In genomic region chr1:232249834-232250233, GRCh38 we compare ENCODE assay signal across 17 cellular contexts.
DNase-seq lines count a peak whose midpoint lies in the region; TF ChIP-seq lines count a peak whose summit lies in the region.
"Had no signal": no experiment of that assay in that cellular context is flagged by ENCODE, and none has a peak within 500 bp of the region (broad histone marks: within the 10 kb centered on the region; RNA-seq: fewer than 3 reads in every experiment).

No MANE protein-coding gene starts in this region.

- H3K27ac ChIP-seq in VCaP (peak overlapping the region; percentile 79; the same call in 1 of the 2 replicates), esophagus muscularis mucosa (replicated peaks in 1 of 4) (no peak overlapping the region), mesenchymal stem cell (ENCODE audit: low read length, poor library complexity, severe bottlenecking) (no peak overlapping the region), neuronal stem cell (replicated peaks; ENCODE audit: low read length) (no peak overlapping the region)

- H3K23ac ChIP-seq in mesenchymal stem cell (ENCODE audit: low read length in 2 of 2) (no peak overlapping the region), neuronal stem cell (ENCODE audit: low read depth, low read length, poor library complexity) (no peak overlapping the region)

- peak overlapping the region; percentile 31 for H4K8ac ChIP-seq in mesenchymal stem cell (ENCODE audit: low read length)
- H4K8ac ChIP-seq in neuronal stem cell (ENCODE audit: low read depth, low read length): no peak overlapping the region

- no peak overlapping the region for H3K9ac ChIP-seq in mesenchymal stem cell (ENCODE audit: low read length)
- no peak overlapping the region for H3K9ac ChIP-seq in neuronal stem cell (ENCODE audit: low read depth, low read length, poor library complexity)

- H2BK15ac ChIP-seq in mesenchymal stem cell (ENCODE audit: low read depth, poor library complexity, severe bottlenecking) (no peak overlapping the region), neuronal stem cell (ENCODE audit: low read length) (no peak overlapping the region)

- no peak overlapping the region for H2AFZ ChIP-seq in mesenchymal stem cell (ENCODE audit: low read depth, low read length)
- peak overlapping the region; percentile 67 for H2AFZ ChIP-seq in neuronal stem cell (ENCODE audit: low read length)

- H4K91ac ChIP-seq in mesenchymal stem cell (ENCODE audit: low read length) (no peak overlapping the region), neuronal stem cell (ENCODE audit: low read depth, low read length, poor library complexity) (no peak overlapping the region)

- H3K9me3 ChIP-seq in esophagus muscularis mucosa (no peaks in the 10 kb centered on the region), mesenchymal stem cell (ENCODE audit: control insufficient read depth, low read length) (no peaks in the 10 kb centered on the region), neuronal stem cell (replicated peaks in 1 of 2; ENCODE audit: control insufficient read depth in 2 of 2, insufficient read depth in 1 of 2, low read depth in 1 of 2, low read length in 2 of 2) (no peaks in the 10 kb centered on the region)

- 90% methylated on average over 9 of the region's 9 CpGs for WGBS in esophagus muscularis mucosa
- 67% methylated on average over 9 of the region's 9 CpGs for WGBS in mesenchymal stem cell
- WGBS in neuronal stem cell (ENCODE audit: extremely low coverage in 2 of 2, insufficient read length in 2 of 2, insufficient replicate concordance in 1 of 2), 2 donors: no CpG with 5 or more reads among the region's 9 CpGs

- DNase-seq in esophagus muscularis mucosa (ENCODE audit: extremely low spot score) (peak; percentile 82), mesenchymal stem cell (no peak), neuronal stem cell (ENCODE audit: low spot score) (no peak), SHP77 (lab: John Stamatoyannopoulos, UW) (no peak), NCI-H1930 (lab: John Stamatoyannopoulos, UW) (no peak), HUDEP-2 (lab: John Stamatoyannopoulos, UW; ENCODE audit: unreplicated experiment in 76 of 76) (no peak)
- DNase-seq: CD4-positive, CD25-positive, alpha-beta regulatory T cell; DND-41; GOT3; MM.1S; NCI-H1048; NCI-H1436; NCI-H2029; NCI-H226; NCI-H510A treated with DMSO at 0.1 percent for 48 hours; NCI-H748 treated with DMSO at 0.1 percent for 48 hours had no signal

- TF ChIP-seq CTCF in VCaP (conservative IDR thresholded peaks at IDR 0.05) (no peak), esophagus muscularis mucosa (IDR thresholded peaks at IDR 0.05) (no peak)

- H3K4me1 ChIP-seq in esophagus muscularis mucosa: peaks cover 0 to 8% (median 6%) of the 10 kb centered on the region in 4 donors
- no peaks in the 10 kb centered on the region for H3K4me1 ChIP-seq in mesenchymal stem cell (ENCODE audit: control insufficient read depth, insufficient read depth, low read depth, low read length)
- peaks cover 0 to 3% of the 10 kb centered on the region in 2 donors for H3K4me1 ChIP-seq in neuronal stem cell (ENCODE audit: control insufficient read depth in 2 of 2, insufficient read depth in 1 of 2, low read depth in 1 of 2, low read length in 2 of 2)

- H3K14ac ChIP-seq in mesenchymal stem cell (ENCODE audit: low read length in 2 of 2) (no peak overlapping the region), neuronal stem cell (ENCODE audit: low read length) (no peak overlapping the region)

- H2BK5ac ChIP-seq in mesenchymal stem cell (ENCODE audit: low read depth, low read length, poor library complexity, severe bottlenecking) (no peak overlapping the region), neuronal stem cell (ENCODE audit: low read length) (no peak overlapping the region)

- intact Hi-C loops in esophagus muscularis mucosa (cut with DNase I): no loop called here

- H3K4ac ChIP-seq in mesenchymal stem cell (ENCODE audit: low read depth in 1 of 2, low read length in 2 of 2) (no peak overlapping the region), neuronal stem cell (ENCODE audit: low read length) (no peak overlapping the region)

- H3K79me1 ChIP-seq in mesenchymal stem cell (replicated peaks; ENCODE audit: low read length, poor library complexity, severe bottlenecking) (no peaks in the 10 kb centered on the region), neuronal stem cell (ENCODE audit: low read depth, low read length) (no peaks in the 10 kb centered on the region)

- no peaks in the 10 kb centered on the region for H3K36me3 ChIP-seq in esophagus muscularis mucosa
- H3K36me3 ChIP-seq in mesenchymal stem cell (ENCODE audit: control insufficient read depth in 1 of 2, insufficient read depth in 2 of 2, low read depth in 1 of 2, low read length in 2 of 2): no peaks in the 10 kb centered on the region
- no peaks in the 10 kb centered on the region for H3K36me3 ChIP-seq in neuronal stem cell (replicated peaks in 1 of 2; ENCODE audit: control insufficient read depth in 2 of 2, insufficient read depth in 2 of 2, low read length in 2 of 2)

- no peak for TF ChIP-seq EP300 in esophagus muscularis mucosa (IDR thresholded peaks at IDR 0.05)

- no peak overlapping the region for H3K4me3 ChIP-seq in esophagus muscularis mucosa
- H3K4me3 ChIP-seq in mesenchymal stem cell (ENCODE audit: insufficient read depth in 1 of 2, low read depth in 1 of 2, low read length in 2 of 2): no peak overlapping the region
- no peak overlapping the region for H3K4me3 ChIP-seq in neuronal stem cell (ENCODE audit: low read length in 2 of 2)

- no peak for TF ChIP-seq POLR2A in esophagus muscularis mucosa (IDR thresholded peaks at IDR 0.05; ENCODE audit: low read depth)

- H3K27me3 ChIP-seq in esophagus muscularis mucosa (no peaks in the 10 kb centered on the region), mesenchymal stem cell (ENCODE audit: control insufficient read depth in 1 of 2, insufficient read depth in 1 of 2, low read length in 2 of 2) (no peaks in the 10 kb centered on the region), neuronal stem cell (ENCODE audit: control insufficient read depth in 3 of 3, insufficient read depth in 3 of 3, low read depth in 1 of 3, low read length in 3 of 3) (no peaks in the 10 kb centered on the region)

- H2BK12ac ChIP-seq in mesenchymal stem cell (ENCODE audit: low read length in 2 of 2): no peak overlapping the region
- H2BK12ac ChIP-seq in neuronal stem cell (ENCODE audit: low read length): no peak overlapping the region

- peak overlapping the region; percentile 18 to 74 for H3K18ac ChIP-seq in mesenchymal stem cell (ENCODE audit: low read depth in 1 of 2, low read length in 2 of 2)
- no peak overlapping the region for H3K18ac ChIP-seq in neuronal stem cell (ENCODE audit: low read length)

- H3K4me2 ChIP-seq in mesenchymal stem cell (ENCODE audit: low read length, poor library complexity, severe bottlenecking): no peak overlapping the region
- H3K4me2 ChIP-seq in neuronal stem cell (ENCODE audit: insufficient read depth, low read length, poor library complexity, severe bottlenecking): no peak overlapping the region

- H2BK120ac ChIP-seq in mesenchymal stem cell (ENCODE audit: low read depth, low read length): no peak overlapping the region
- no peak overlapping the region for H2BK120ac ChIP-seq in neuronal stem cell (ENCODE audit: low read depth, low read length)

- no peak overlapping the region for H2AK5ac ChIP-seq in mesenchymal stem cell (ENCODE audit: low read length, severe bottlenecking)
- no peak overlapping the region for H2AK5ac ChIP-seq in neuronal stem cell (ENCODE audit: low read depth, low read length)
